16 cellular contexts compared by ENCODE assay signal in genomic region chr11:61959026-61959608, GRCh38. TPM values are rescaled to one million over a fixed set of nuclear protein-coding genes. Genes with fewer than 3 reads are reported as not detected.
A peak's percentile ranks its signal among the peaks of the same experiment; 100 is the strongest.
DNase-seq lines count a peak whose midpoint lies in the region; ATAC-seq and TF ChIP-seq lines count a peak whose summit lies in the region.
"Had no signal": no experiment of that assay in that cellular context is flagged by ENCODE, and none has a peak within 500 bp of the region (broad histone marks: within the 10 kb centered on the region; RNA-seq: fewer than 3 reads in every experiment).

No MANE protein-coding gene starts in this region.

- H3K27ac Mint-ChIP-seq in central memory CD8-positive, alpha-beta T cell (ENCODE audit: low read depth): peak overlapping the region; percentile 42
- H3K27ac Mint-ChIP-seq in neural crest cell (ENCODE audit: unreplicated experiment): no peak overlapping the region
- H3K27ac Mint-ChIP-seq: activated CD4-positive, alpha-beta T cell treated with anti-CD3 and anti-CD28 coated beads, Interleukin-2, amount 10 ng/mL, durations not matched to agents 24 days and 14 days had no signal

- no peaks in the 10 kb centered on the region for H3K9me3 Mint-ChIP-seq in central memory CD8-positive, alpha-beta T cell
- no peaks in the 10 kb centered on the region for H3K9me3 Mint-ChIP-seq in neural crest cell
- H3K9me3 Mint-ChIP-seq: activated CD4-positive, alpha-beta T cell treated with anti-CD3 and anti-CD28 coated beads, Interleukin-2, amount 10 ng/mL, durations not matched to agents 24 days and 14 days had no signal

- peaks cover 22% of the 10 kb centered on the region for H3K36me3 Mint-ChIP-seq in central memory CD8-positive, alpha-beta T cell (ENCODE audit: insufficient read depth)
- H3K36me3 Mint-ChIP-seq in neural crest cell (ENCODE audit: low read depth): peaks cover 19% of the 10 kb centered on the region

- H3K4me1 Mint-ChIP-seq in central memory CD8-positive, alpha-beta T cell: peaks cover 22% of the 10 kb centered on the region
- peaks cover 12% of the 10 kb centered on the region for H3K4me1 Mint-ChIP-seq in neural crest cell

- peak; percentile 34 for DNase-seq in DMS53 (lab: John Stamatoyannopoulos, UW)
- no peak for DNase-seq in DMS53 treated with DMSO at 0.1 percent for 48 hours (lab: John Stamatoyannopoulos, UW; ENCODE audit: unreplicated experiment)
- DNase-seq in LoVo (ENCODE audit: low spot score): peak; percentile 63
- DNase-seq in central memory CD8-positive, alpha-beta T cell (ENCODE audit: low spot score in 2 of 2): no peak
- no peak for DNase-seq in neural crest cell (ENCODE audit: low read depth, low spot score)
- no peak for DNase-seq in GM19240 (ENCODE audit: insufficient read length, low spot score)
- no peak for DNase-seq in stimulated activated CD4-positive, alpha-beta T cell treated with anti-CD3 and anti-CD28 coated beads, Interleukin-4, amount 100 ng/mL, for 1 hour
- no peak for DNase-seq in NOMO-1 treated with DMSO at 0.1 percent for 48 hours (lab: John Stamatoyannopoulos, UW; ENCODE audit: unreplicated experiment)
- DNase-seq: activated CD4-positive, alpha-beta T cell treated with anti-CD3 and anti-CD28 coated beads, Interleukin-2, amount 10 ng/mL, durations not matched to agents 24 days and 14 days; activated naive CD4-positive, alpha-beta T cell; esophagus squamous epithelium; hippocampal formation; IMR-90; lower lobe of right lung; NCI-H1417 treated with DMSO at 0.1 percent for 48 hours; NCI-H510A had no signal

- H3K4me3 Mint-ChIP-seq in central memory CD8-positive, alpha-beta T cell: no peak overlapping the region
- peak overlapping the region; percentile 64 for H3K4me3 Mint-ChIP-seq in neural crest cell
- H3K4me3 Mint-ChIP-seq: activated CD4-positive, alpha-beta T cell treated with anti-CD3 and anti-CD28 coated beads, Interleukin-2, amount 10 ng/mL, durations not matched to agents 24 days and 14 days had no signal

- H3K27me3 Mint-ChIP-seq in central memory CD8-positive, alpha-beta T cell: peaks cover 14% of the 10 kb centered on the region
- H3K27me3 Mint-ChIP-seq in neural crest cell (ENCODE audit: low read depth): peaks cover 28% of the 10 kb centered on the region

- no peak for TF ChIP-seq CTCF in neural crest cell (conservative IDR thresholded peaks at IDR 0.05)

- ATAC-seq in central memory CD8-positive, alpha-beta T cell (replicated peaks; ENCODE audit: extremely low read depth, poor library complexity, severe bottlenecking): no peak
- ATAC-seq: lower lobe of right lung had no signal

RNA-seq across cellular contexts. Expression of gene FTH1, which starts 8.3 kb away (rescaled TPM):
- 1,207 and 1,209 TPM in 2 replicates for total RNA-seq in neural crest cell

RNA-seq across cellular contexts. Expression of gene BEST1, which starts 9.0 kb away (rescaled TPM):
- total RNA-seq in neural crest cell: 0.52 and 0.96 TPM in 2 replicates
- total RNA-seq: activated CD4-positive, alpha-beta T cell treated with anti-CD3 and anti-CD28 coated beads, Interleukin-2, amount 10 ng/mL, durations not matched to agents 24 days and 14 days had no signal

RNA-seq across cellular contexts. Expression of gene RAB3IL1, which starts 41.8 kb away (rescaled TPM):
- 1.0 and 3.4 TPM in 2 replicates for total RNA-seq in neural crest cell

Comparison
In these comparisons a context has a peak if more than half of its experiments do, and no peak if none do; other contexts are left out.
1. DNase-seq: peak in DMS53 (single experiment) and LoVo (single experiment); none in DMS53 treated with DMSO at 0.1 percent for 48 hours (single experiment), central memory CD8-positive, alpha-beta T cell (0 of 2), neural crest cell (single experiment), GM19240 (single experiment), stimulated activated CD4-positive, alpha-beta T cell treated with anti-CD3 and anti-CD28 coated beads, Interleukin-4, amount 100 ng/mL, for 1 hour (single experiment) and NOMO-1 treated with DMSO at 0.1 percent for 48 hours (single experiment).